9 cellular contexts compared by ENCODE assay signal in the genomic region with DNA sequence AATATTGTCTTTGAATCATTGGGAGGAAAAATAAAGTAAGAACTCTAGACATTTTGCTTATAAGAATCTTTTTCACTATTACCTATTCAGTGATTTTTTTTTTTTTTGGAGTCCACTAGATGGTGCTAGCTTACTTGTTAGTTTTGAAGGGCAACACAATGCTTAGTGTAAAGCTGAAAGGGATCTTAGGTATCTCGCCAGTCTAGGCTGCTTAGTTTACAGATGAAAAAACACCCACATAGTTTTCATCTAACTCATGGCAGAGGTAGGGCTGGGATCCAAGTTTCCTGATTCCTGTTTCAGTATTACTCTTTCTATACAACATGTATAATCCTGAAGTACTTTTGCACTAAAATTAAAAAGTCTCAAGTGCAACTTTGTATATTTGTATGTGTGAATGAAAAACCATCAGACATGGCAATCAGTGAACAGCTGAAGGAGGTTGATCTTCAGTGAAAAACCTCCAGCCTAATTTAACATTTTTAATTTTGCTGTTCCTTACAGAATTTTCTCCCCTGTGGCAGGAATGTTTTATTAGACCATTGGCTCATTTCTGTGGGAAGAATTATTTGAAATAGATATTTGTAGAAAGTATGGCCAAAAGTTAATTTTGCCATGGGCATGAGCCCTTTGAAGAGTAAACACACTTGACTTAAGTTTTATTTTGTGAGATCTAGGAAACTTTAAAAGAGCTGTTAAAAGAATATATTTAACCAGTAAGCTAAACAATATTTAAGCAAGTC. TPM values are rescaled to one million over a fixed set of nuclear protein-coding genes. Genes with fewer than 3 reads are reported as not detected.
DNase-seq lines count a peak whose midpoint lies in the region; ATAC-seq and TF ChIP-seq lines count a peak whose summit lies in the region.
"Had no signal": no experiment of that assay in that cellular context is flagged by ENCODE, and none has a peak within 500 bp of the region (broad histone marks: within the 10 kb centered on the region; RNA-seq: fewer than 3 reads in every experiment).

No MANE protein-coding gene starts in this region.

- DNase-seq in BJ (ENCODE audit: low read depth) (peak; percentile 37), NCI-H510A treated with DMSO at 0.1 percent for 48 hours (lab: John Stamatoyannopoulos, UW) (peak; percentile 67), brain microvascular endothelial cell (peak; percentile 83), lung microvascular endothelial cell (ENCODE audit: low read depth in 2 of 2) (peak; percentile 61 to 77)
- no peak for DNase-seq in activated CD4-positive, alpha-beta memory T cell treated with anti-CD3 and anti-CD28 coated beads, Interleukin-2, amount 10 ng/mL, durations not matched to agents 7 days and 5 days

- TF ChIP-seq CTCF in BJ (IDR thresholded peaks at IDR 0.05; ENCODE audit: insufficient read depth, low read depth, low read length) (peak; percentile 52), brain microvascular endothelial cell (IDR thresholded peaks at IDR 0.05; ENCODE audit: low read depth, low read length, missing control alignments) (peak; percentile 46)

- no peaks in the 10 kb centered on the region for H3K36me3 Mint-ChIP-seq in activated CD4-positive, alpha-beta memory T cell treated with anti-CD3 and anti-CD28 coated beads, Interleukin-2, amount 10 ng/mL, durations not matched to agents 7 days and 5 days (ENCODE audit: low read depth)
- H3K36me3 Mint-ChIP-seq: naive thymus-derived CD8-positive, alpha-beta T cell had no signal

- no peaks in the 10 kb centered on the region for H3K36me3 ChIP-seq in BJ (ENCODE audit: control insufficient read depth, insufficient read depth, low read length)
- no peaks in the 10 kb centered on the region for H3K36me3 ChIP-seq in brain microvascular endothelial cell (replicated peaks)

- H3K4me3 ChIP-seq in BJ (ENCODE audit: low read depth, low read length): no peak overlapping the region
- no peak overlapping the region for H3K4me3 ChIP-seq in brain microvascular endothelial cell (ENCODE audit: low read depth, low read length)

- no peak overlapping the region for H3K27ac Mint-ChIP-seq in activated CD4-positive, alpha-beta memory T cell treated with anti-CD3 and anti-CD28 coated beads, Interleukin-2, amount 10 ng/mL, durations not matched to agents 7 days and 5 days
- H3K27ac Mint-ChIP-seq: naive thymus-derived CD8-positive, alpha-beta T cell had no signal

- POLR2A ChIA-PET in BJ (lab: Charles Lee): no interaction called here
- POLR2A ChIA-PET in activated CD4-positive, alpha-beta memory T cell treated with anti-CD3 and anti-CD28 coated beads, Interleukin-2, amount 10 ng/mL, durations not matched to agents 7 days and 5 days (lab: Charles Lee): no interaction called here

- no peaks in the 10 kb centered on the region for H3K27me3 ChIP-seq in BJ (ENCODE audit: control insufficient read depth, insufficient read depth, low read length)
- H3K27me3 ChIP-seq in brain microvascular endothelial cell (replicated peaks): no peaks in the 10 kb centered on the region

- H3K27me3 Mint-ChIP-seq in activated CD4-positive, alpha-beta memory T cell treated with anti-CD3 and anti-CD28 coated beads, Interleukin-2, amount 10 ng/mL, durations not matched to agents 7 days and 5 days: no peaks in the 10 kb centered on the region
- H3K27me3 Mint-ChIP-seq: naive thymus-derived CD8-positive, alpha-beta T cell had no signal

- no peaks in the 10 kb centered on the region for H3K4me1 Mint-ChIP-seq in activated CD4-positive, alpha-beta memory T cell treated with anti-CD3 and anti-CD28 coated beads, Interleukin-2, amount 10 ng/mL, durations not matched to agents 7 days and 5 days
- H3K4me1 Mint-ChIP-seq: naive thymus-derived CD8-positive, alpha-beta T cell had no signal

- CTCF ChIA-PET in BJ (lab: Yijun Ruan, JAX): interaction anchor here (0.6 to 2.1 kb wide), 6 partner anchors 14 to 276 kb away, joined by 3 to 5 read pairs (median 4); no protein-coding TSS in a partner anchor
- CTCF ChIA-PET in activated CD4-positive, alpha-beta memory T cell treated with anti-CD3 and anti-CD28 coated beads, Interleukin-2, amount 10 ng/mL, durations not matched to agents 7 days and 5 days (lab: Charles Lee): no interaction called here

- peak; percentile 82 for ATAC-seq in GM19328 (IDR thresholded peaks at IDR 0.05; ENCODE audit: unreplicated experiment)
- ATAC-seq in HG03520 (IDR thresholded peaks at IDR 0.05; ENCODE audit: unreplicated experiment): peak; percentile 86
- ATAC-seq in HG03196 (IDR thresholded peaks at IDR 0.05; ENCODE audit: unreplicated experiment): no peak
- ATAC-seq: naive thymus-derived CD8-positive, alpha-beta T cell had no signal

- H3K27ac ChIP-seq in brain microvascular endothelial cell: no peak overlapping the region

- in situ Hi-C loops in brain microvascular endothelial cell (cut with HindIII; ENCODE audit: low pct_ligation_motif_present, low sequenced_read_pairs): no loop called here

- no peaks in the 10 kb centered on the region for H3K9me3 Mint-ChIP-seq in activated CD4-positive, alpha-beta memory T cell treated with anti-CD3 and anti-CD28 coated beads, Interleukin-2, amount 10 ng/mL, durations not matched to agents 7 days and 5 days
- H3K9me3 Mint-ChIP-seq: naive thymus-derived CD8-positive, alpha-beta T cell had no signal

- no peak overlapping the region for H3K4me3 Mint-ChIP-seq in activated CD4-positive, alpha-beta memory T cell treated with anti-CD3 and anti-CD28 coated beads, Interleukin-2, amount 10 ng/mL, durations not matched to agents 7 days and 5 days
- H3K4me3 Mint-ChIP-seq: naive thymus-derived CD8-positive, alpha-beta T cell had no signal

RNA-seq across cellular contexts. Expression of a gene that starts 40.7 kb away (rescaled TPM):
- polyA plus RNA-seq in BJ (2011; rRNA removed): 0.02 TPM in 1 of 2 replicates, not detected in the other
- 0.05 TPM in 1 of 2 replicates, not detected in the other for polyA minus RNA-seq in BJ (2011; rRNA and poly(A)+ RNA removed)
- under 0.01 TPM in 2 replicates for total RNA-seq in lung microvascular endothelial cell
- total RNA-seq in activated CD4-positive, alpha-beta memory T cell treated with anti-CD3 and anti-CD28 coated beads, Interleukin-2, amount 10 ng/mL, durations not matched to agents 7 days and 5 days: not detected
- total RNA-seq: naive thymus-derived CD8-positive, alpha-beta T cell had no signal
- polyA plus RNA-seq: naive thymus-derived CD8-positive, alpha-beta T cell had no signal

RNA-seq across cellular contexts. Expression of a gene that starts 40.8 kb away (rescaled TPM):
- polyA plus RNA-seq in BJ (2011; rRNA removed): not detected in 2 replicates
- not detected in 2 replicates for polyA minus RNA-seq in BJ (2011; rRNA and poly(A)+ RNA removed)
- under 0.01 and 0.20 TPM in 2 replicates for total RNA-seq in lung microvascular endothelial cell
- total RNA-seq in activated CD4-positive, alpha-beta memory T cell treated with anti-CD3 and anti-CD28 coated beads, Interleukin-2, amount 10 ng/mL, durations not matched to agents 7 days and 5 days: not detected
- total RNA-seq: naive thymus-derived CD8-positive, alpha-beta T cell had no signal
- polyA plus RNA-seq: naive thymus-derived CD8-positive, alpha-beta T cell had no signal
